8 cellular contexts compared by ENCODE assay signal in the genomic region with DNA sequence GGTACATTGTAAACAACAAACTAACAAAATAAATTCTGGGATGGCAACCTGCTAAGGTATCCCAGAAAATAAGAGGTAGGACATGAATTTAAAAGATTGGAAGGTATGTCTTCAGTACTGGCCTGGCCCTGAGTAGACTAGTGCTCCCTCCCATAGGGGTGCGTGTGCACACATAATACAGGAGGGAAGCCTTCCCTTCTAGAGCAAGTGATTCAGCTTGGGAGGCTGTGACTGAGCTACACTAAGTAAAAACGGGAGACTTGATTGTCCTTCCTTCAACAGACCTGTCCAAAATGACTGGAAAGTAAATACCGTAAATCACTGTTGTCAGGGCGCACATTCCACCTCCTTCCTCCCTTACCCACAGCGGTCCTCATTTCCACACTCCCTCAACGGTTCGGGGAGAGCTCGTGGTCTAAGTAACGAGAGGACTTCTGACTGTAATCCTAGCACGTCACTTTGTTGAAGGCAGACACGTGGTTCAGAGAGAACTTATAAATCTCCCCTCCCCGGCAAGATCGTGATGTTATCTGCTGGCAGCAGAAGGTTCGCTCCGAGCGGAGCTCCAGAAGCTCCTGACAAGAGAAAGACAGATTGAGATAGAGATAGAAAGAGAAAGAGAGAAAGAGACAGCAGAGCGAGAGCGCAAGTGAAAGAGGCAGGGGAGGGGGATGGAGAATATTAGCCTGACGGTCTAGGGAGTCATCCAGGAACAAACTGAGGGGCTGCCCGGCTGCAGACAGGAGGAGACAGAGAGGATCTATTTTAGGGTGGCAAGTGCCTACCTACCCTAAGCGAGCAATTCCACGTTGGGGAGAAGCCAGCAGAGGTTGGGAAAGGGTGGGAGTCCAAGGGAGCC. TPM values are rescaled to one million over a fixed set of nuclear protein-coding genes. Genes with fewer than 3 reads are reported as not detected.
DNase-seq lines count a peak whose midpoint lies in the region; ATAC-seq and TF ChIP-seq lines count a peak whose summit lies in the region.

A gene (plus strand): TSS at position 523 of the 859 bp plus-strand sequence. CDS start 1,366 bp downstream, outside the sequence.

- H3K27me3 ChIP-seq in psoas muscle (ENCODE audit: insufficient read depth in 3 of 3, low read length in 2 of 3) = no peaks in the 10 kb centered on the region

- DNase-seq in AG20443 (ENCODE audit: low spot score) (peak; percentile 60), NCI-H460 (ENCODE audit: extremely low read depth, low read depth) (peak; percentile 58), astrocyte of the cerebellum (ENCODE audit: low read depth) (peak; percentile 69), hepatic stellate cell (ENCODE audit: low spot score) (peak; percentile 58), psoas muscle (peak; percentile 39 to 70)
- no peak for DNase-seq in activated effector memory CD4-positive, alpha-beta T cell treated with anti-CD3 and anti-CD28 coated beads, Interleukin-2, amount 50 U/mL, for 16 hours

- peak within 1 kb of the TSS; percentile 80 for H3K4me3 ChIP-seq in astrocyte of the cerebellum (ENCODE audit: low read depth, low read length)
- peak within 1 kb of the TSS; percentile 73 for H3K4me3 ChIP-seq in psoas muscle

- 2 to 4% (median 3%) methylated on average over 22 of the region's 22 CpGs for WGBS in psoas muscle, 3 donors

- TF ChIP-seq CTCF in astrocyte of the cerebellum (IDR thresholded peaks at IDR 0.05; ENCODE audit: low read depth, low read length, missing control alignments) (peak; percentile 18), psoas muscle (IDR thresholded peaks at IDR 0.05) (no peak)

- H3K27ac ChIP-seq in psoas muscle = peak within 1 kb of the TSS; percentile 89

- ATAC-seq in GM18517 (IDR thresholded peaks at IDR 0.05; ENCODE audit: unreplicated experiment) (peak; percentile 53), HG02981 (IDR thresholded peaks at IDR 0.05; ENCODE audit: unreplicated experiment) (peak; percentile 39), psoas muscle (peak; percentile 74 to 86 (median 81))

- no peaks in the 10 kb centered on the region for H3K36me3 ChIP-seq in psoas muscle (ENCODE audit: insufficient read depth in 1 of 2, low read depth in 1 of 2)

- intact Hi-C loops in psoas muscle (cut with DNase I) = loop anchor here (2.0 to 10.0 kb wide), 6 partner anchors 92 to 830 kb away; a partner anchor contains a TSS

- H3K9me3 ChIP-seq in psoas muscle = no peaks in the 10 kb centered on the region

- peaks cover 15% of the 10 kb centered on the region for H3K4me1 ChIP-seq in psoas muscle

- in situ Hi-C loops in astrocyte of the cerebellum (cut with HindIII; ENCODE audit: low sequenced_read_pairs) = loop anchor here (25.0 kb wide), 1 partner anchor 717 kb away; no protein-coding TSS in a partner anchor

RNA-seq across cellular contexts. Expression of the gene that starts here (rescaled TPM):
- 46.5 and 52.7 TPM in 2 replicates for total RNA-seq in NCI-H460 (2014; rRNA removed; shearing (Covaris generic))
- polyA plus RNA-seq in NCI-H460 (2014; cell fraction: nucleus; rRNA removed) = 13.2 and 16.8 TPM in 2 replicates
- 10 to 100 TPM in 2 of 4 donors, 1 to 10 TPM in 2; 5.1 to 35.4 (median 15.4) TPM for total RNA-seq in psoas muscle
- 1 to 10 TPM in 2 of 3 donors, under 1 TPM in 1; 0.43 to 4.9 (median 1.9) TPM for polyA plus RNA-seq in psoas muscle
